In genomic region chr1:45686081-45687013, GRCh38 we compare ENCODE assay signal across 8 cellular contexts. TPM values are rescaled to one million over a fixed set of nuclear protein-coding genes. Genes with fewer than 3 reads are reported as not detected.
DNase-seq lines count a peak whose midpoint lies in the region; ATAC-seq and TF ChIP-seq lines count a peak whose summit lies in the region.

Gene GPBP1L1 (minus strand): TSS chr1:45686533. CDS start chr1:45659087, 27,446 bp downstream.

- TF ChIP-seq EP300 in ovary (IDR thresholded peaks at IDR 0.05) = no peak

- H3K4me3 ChIP-seq in ovary (peak within 1 kb of the TSS; percentile 98), thyroid gland (replicated peaks in 1 of 3) (peak within 1 kb of the TSS; percentile 63 to 91 (median 82))

- no peaks in the 10 kb centered on the region for H3K27me3 ChIP-seq in ovary
- H3K27me3 ChIP-seq in thyroid gland = no peaks in the 10 kb centered on the region

- H3K27ac Mint-ChIP-seq in activated naive CD8-positive, alpha-beta T cell = peak within 1 kb of the TSS; percentile 99
- H3K27ac Mint-ChIP-seq in glutamatergic neuron (ENCODE audit: unreplicated experiment) = peak within 1 kb of the TSS; percentile 98

- TF ChIP-seq POLR2A in ovary (IDR thresholded peaks at IDR 0.05) (peak; percentile 85), thyroid gland (IDR thresholded peaks at IDR 0.05) (peak; percentile 8 to 88)

- intact Hi-C loops in ovary (cut with DNase I) (loop anchor here in 1 of 4 donors (5.0 kb wide), 1 partner anchor 104 kb away; the partner anchor contains the start of gene NASP), thyroid gland (cut with DNase I) (loop anchor here (10.0 kb wide), 1 partner anchor 68 kb away; the partner anchor contains the start of gene IPP)

- H3K9me3 ChIP-seq in ovary = no peaks in the 10 kb centered on the region
- H3K9me3 ChIP-seq in thyroid gland = no peaks in the 10 kb centered on the region

- H3K27me3 Mint-ChIP-seq in activated naive CD8-positive, alpha-beta T cell = no peaks in the 10 kb centered on the region
- H3K27me3 Mint-ChIP-seq in glutamatergic neuron (ENCODE audit: unreplicated experiment) = peaks cover 12% of the 10 kb centered on the region

- H3K4me1 Mint-ChIP-seq in activated naive CD8-positive, alpha-beta T cell (ENCODE audit: low read depth) = peaks cover 62% of the 10 kb centered on the region
- H3K4me1 Mint-ChIP-seq in glutamatergic neuron (ENCODE audit: low read depth, unreplicated experiment) = peaks cover 9% of the 10 kb centered on the region

- peaks cover 4% of the 10 kb centered on the region for H3K4me1 ChIP-seq in ovary (ENCODE audit: insufficient read depth)
- peaks cover 26 to 36% of the 10 kb centered on the region in 2 donors for H3K4me1 ChIP-seq in thyroid gland

- DNase-seq in GM10266 (ENCODE audit: extremely low spot score) = peak; percentile 94
- DNase-seq in NCI-H1092 treated with DMSO at 0.1 percent for 48 hours (lab: John Stamatoyannopoulos, UW) = peak; percentile 100
- peak; percentile 98 for DNase-seq in SKM-1 (lab: John Stamatoyannopoulos, UW; ENCODE audit: unreplicated experiment)
- peak; percentile 98 for DNase-seq in glutamatergic neuron
- peak; percentile 97 to 98 (median 98) for DNase-seq in ovary
- peak; percentile 97 for DNase-seq in thyroid gland

- H3K4me3 Mint-ChIP-seq in activated naive CD8-positive, alpha-beta T cell = peak within 1 kb of the TSS; percentile 100
- H3K4me3 Mint-ChIP-seq in glutamatergic neuron (ENCODE audit: unreplicated experiment) = peak within 1 kb of the TSS; percentile 100

- TF ChIP-seq CTCF in GM10266 (IDR thresholded peaks at IDR 0.05; ENCODE audit: control insufficient read depth, insufficient read depth, low read depth, missing control alignments) (peak; percentile 15), glutamatergic neuron (IDR thresholded peaks at IDR 0.05; ENCODE audit: partially characterized antibody, unreplicated experiment) (no peak), ovary (IDR thresholded peaks at IDR 0.05) (no peak), thyroid gland (IDR thresholded peaks at IDR 0.05) (no peak)

- WGBS in ovary, 3 donors = 0% methylated on average over 77 of the region's 77 CpGs
- 0 to 1% methylated on average over 43 to 50 of the region's 77 CpGs for WGBS in thyroid gland, 2 donors

- H3K36me3 ChIP-seq in ovary = no peaks in the 10 kb centered on the region
- H3K36me3 ChIP-seq in thyroid gland = no peaks in the 10 kb centered on the region

- peaks cover 6% of the 10 kb centered on the region for H3K36me3 Mint-ChIP-seq in activated naive CD8-positive, alpha-beta T cell
- H3K36me3 Mint-ChIP-seq in glutamatergic neuron (ENCODE audit: unreplicated experiment) = no peaks in the 10 kb centered on the region

- H3K27ac ChIP-seq in ovary (peak within 1 kb of the TSS; percentile 92 to 96), thyroid gland (peak within 1 kb of the TSS; percentile 90 to 98 (median 94))

- peak; percentile 61 for ATAC-seq in HG02588 (IDR thresholded peaks at IDR 0.05; ENCODE audit: unreplicated experiment)

- no peaks in the 10 kb centered on the region for H3K9me3 Mint-ChIP-seq in activated naive CD8-positive, alpha-beta T cell (ENCODE audit: low read depth)
- H3K9me3 Mint-ChIP-seq in glutamatergic neuron (ENCODE audit: unreplicated experiment) = peaks cover 8% of the 10 kb centered on the region

RNA-seq across cellular contexts. Expression of gene GPBP1L1, which starts in this region (rescaled TPM):
- total RNA-seq in glutamatergic neuron (ENCODE audit: unreplicated experiment) = 103 TPM
- 10 to 100 TPM; 72.7 to 89.5 (median 80.8) TPM for total RNA-seq in ovary
- polyA plus RNA-seq in ovary = 10 to 100 TPM; 36.0 to 69.8 TPM
- total RNA-seq in thyroid gland = 100 to 1,000 TPM; 146 to 220 (median 176) TPM

Comparison
In these comparisons a context has a peak if more than half of its experiments do, and no peak if none do; other contexts are left out.
1. Peak in every context shown above with its lines: DNase-seq, ATAC-seq, H3K4me3 ChIP-seq and H3K27ac ChIP-seq.